1 cellular context compared by ENCODE assay signal in the genomic region with DNA sequence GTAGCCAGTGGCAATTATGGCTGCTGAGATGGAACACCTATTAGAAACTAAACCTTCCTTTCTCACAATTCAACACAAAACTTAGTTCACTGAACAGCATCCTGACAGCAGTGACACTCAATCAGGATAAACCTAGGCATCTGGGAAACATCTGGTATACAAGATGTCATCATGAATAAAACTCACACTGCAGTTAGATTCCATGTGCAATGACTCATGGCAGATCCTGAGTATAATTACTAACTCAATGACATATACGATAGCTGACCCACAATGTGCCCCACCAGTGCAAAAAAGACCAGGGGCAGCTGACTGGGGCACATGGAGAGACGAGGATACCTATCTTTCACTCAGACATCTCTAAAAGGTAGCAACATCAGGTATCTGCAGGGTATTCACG.
TF ChIP-seq lines count a peak whose summit lies in the region.

No MANE protein-coding gene starts in this region.

TF ChIP-seq in WTC11, 78 proteins besides CTCF, POLR2A, EP300 and RAD21:
- TF ChIP-seq, protein P1, sequence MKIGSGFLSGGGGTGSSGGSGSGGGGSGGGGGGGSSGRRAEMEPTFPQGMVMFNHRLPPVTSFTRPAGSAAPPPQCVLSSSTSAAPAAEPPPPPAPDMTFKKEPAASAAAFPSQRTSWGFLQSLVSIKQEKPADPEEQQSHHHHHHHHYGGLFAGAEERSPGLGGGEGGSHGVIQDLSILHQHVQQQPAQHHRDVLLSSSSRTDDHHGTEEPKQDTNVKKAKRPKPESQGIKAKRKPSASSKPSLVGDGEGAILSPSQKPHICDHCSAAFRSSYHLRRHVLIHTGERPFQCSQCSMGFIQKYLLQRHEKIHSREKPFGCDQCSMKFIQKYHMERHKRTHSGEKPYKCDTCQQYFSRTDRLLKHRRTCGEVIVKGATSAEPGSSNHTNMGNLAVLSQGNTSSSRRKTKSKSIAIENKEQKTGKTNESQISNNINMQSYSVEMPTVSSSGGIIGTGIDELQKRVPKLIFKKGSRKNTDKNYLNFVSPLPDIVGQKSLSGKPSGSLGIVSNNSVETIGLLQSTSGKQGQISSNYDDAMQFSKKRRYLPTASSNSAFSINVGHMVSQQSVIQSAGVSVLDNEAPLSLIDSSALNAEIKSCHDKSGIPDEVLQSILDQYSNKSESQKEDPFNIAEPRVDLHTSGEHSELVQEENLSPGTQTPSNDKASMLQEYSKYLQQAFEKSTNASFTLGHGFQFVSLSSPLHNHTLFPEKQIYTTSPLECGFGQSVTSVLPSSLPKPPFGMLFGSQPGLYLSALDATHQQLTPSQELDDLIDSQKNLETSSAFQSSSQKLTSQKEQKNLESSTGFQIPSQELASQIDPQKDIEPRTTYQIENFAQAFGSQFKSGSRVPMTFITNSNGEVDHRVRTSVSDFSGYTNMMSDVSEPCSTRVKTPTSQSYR (CRISPR knock-in tag; IDR thresholded peaks at IDR 0.05), result no peak
- TF ChIP-seq RELA (CRISPR knock-in tag; IDR thresholded peaks at IDR 0.05; ENCODE audit: borderline replicate concordance) (no peak), FOXK1 (CRISPR knock-in tag; IDR thresholded peaks at IDR 0.05) (no peak), OVOL2 (CRISPR knock-in tag; IDR thresholded peaks at IDR 0.05; ENCODE audit: borderline replicate concordance) (no peak), MXD4 (CRISPR knock-in tag; IDR thresholded peaks at IDR 0.05; ENCODE audit: borderline replicate concordance) (no peak), GTF2I (CRISPR knock-in tag; conservative IDR thresholded peaks at IDR 0.05) (no peak), GRHL2 (CRISPR knock-in tag; IDR thresholded peaks at IDR 0.05; ENCODE audit: insufficient replicate concordance, severe bottlenecking) (no peak), ESRRA (CRISPR knock-in tag; IDR thresholded peaks at IDR 0.05; ENCODE audit: borderline replicate concordance) (no peak), JUN (CRISPR knock-in tag; IDR thresholded peaks at IDR 0.05) (no peak), CREB1 (CRISPR knock-in tag; IDR thresholded peaks at IDR 0.05) (no peak), ZNF317 (CRISPR knock-in tag; IDR thresholded peaks at IDR 0.05; ENCODE audit: borderline replicate concordance, low read depth) (no peak), RORB (CRISPR knock-in tag; IDR thresholded peaks at IDR 0.05) (no peak)
- TF ChIP-seq, protein P2, sequence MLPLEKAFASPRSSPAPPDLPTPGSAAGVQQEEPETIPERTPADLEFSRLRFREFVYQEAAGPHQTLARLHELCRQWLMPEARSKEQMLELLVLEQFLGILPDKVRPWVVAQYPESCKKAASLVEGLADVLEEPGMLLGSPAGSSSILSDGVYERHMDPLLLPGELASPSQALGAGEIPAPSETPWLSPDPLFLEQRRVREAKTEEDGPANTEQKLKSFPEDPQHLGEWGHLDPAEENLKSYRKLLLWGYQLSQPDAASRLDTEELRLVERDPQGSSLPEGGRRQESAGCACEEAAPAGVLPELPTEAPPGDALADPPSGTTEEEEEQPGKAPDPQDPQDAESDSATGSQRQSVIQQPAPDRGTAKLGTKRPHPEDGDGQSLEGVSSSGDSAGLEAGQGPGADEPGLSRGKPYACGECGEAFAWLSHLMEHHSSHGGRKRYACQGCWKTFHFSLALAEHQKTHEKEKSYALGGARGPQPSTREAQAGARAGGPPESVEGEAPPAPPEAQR (CRISPR knock-in tag; IDR thresholded peaks at IDR 0.05), result no peak
- TF ChIP-seq, protein P3, sequence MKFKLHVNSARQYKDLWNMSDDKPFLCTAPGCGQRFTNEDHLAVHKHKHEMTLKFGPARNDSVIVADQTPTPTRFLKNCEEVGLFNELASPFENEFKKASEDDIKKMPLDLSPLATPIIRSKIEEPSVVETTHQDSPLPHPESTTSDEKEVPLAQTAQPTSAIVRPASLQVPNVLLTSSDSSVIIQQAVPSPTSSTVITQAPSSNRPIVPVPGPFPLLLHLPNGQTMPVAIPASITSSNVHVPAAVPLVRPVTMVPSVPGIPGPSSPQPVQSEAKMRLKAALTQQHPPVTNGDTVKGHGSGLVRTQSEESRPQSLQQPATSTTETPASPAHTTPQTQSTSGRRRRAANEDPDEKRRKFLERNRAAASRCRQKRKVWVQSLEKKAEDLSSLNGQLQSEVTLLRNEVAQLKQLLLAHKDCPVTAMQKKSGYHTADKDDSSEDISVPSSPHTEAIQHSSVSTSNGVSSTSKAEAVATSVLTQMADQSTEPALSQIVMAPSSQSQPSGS (CRISPR knock-in tag; IDR thresholded peaks at IDR 0.05; ENCODE audit: borderline replicate concordance, low read depth), result no peak
- TF ChIP-seq, protein P4, sequence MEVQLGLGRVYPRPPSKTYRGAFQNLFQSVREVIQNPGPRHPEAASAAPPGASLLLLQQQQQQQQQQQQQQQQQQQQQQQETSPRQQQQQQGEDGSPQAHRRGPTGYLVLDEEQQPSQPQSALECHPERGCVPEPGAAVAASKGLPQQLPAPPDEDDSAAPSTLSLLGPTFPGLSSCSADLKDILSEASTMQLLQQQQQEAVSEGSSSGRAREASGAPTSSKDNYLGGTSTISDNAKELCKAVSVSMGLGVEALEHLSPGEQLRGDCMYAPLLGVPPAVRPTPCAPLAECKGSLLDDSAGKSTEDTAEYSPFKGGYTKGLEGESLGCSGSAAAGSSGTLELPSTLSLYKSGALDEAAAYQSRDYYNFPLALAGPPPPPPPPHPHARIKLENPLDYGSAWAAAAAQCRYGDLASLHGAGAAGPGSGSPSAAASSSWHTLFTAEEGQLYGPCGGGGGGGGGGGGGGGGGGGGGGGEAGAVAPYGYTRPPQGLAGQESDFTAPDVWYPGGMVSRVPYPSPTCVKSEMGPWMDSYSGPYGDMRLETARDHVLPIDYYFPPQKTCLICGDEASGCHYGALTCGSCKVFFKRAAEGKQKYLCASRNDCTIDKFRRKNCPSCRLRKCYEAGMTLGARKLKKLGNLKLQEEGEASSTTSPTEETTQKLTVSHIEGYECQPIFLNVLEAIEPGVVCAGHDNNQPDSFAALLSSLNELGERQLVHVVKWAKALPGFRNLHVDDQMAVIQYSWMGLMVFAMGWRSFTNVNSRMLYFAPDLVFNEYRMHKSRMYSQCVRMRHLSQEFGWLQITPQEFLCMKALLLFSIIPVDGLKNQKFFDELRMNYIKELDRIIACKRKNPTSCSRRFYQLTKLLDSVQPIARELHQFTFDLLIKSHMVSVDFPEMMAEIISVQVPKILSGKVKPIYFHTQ (CRISPR knock-in tag; IDR thresholded peaks at IDR 0.05), result no peak
- TF ChIP-seq, protein P5, sequence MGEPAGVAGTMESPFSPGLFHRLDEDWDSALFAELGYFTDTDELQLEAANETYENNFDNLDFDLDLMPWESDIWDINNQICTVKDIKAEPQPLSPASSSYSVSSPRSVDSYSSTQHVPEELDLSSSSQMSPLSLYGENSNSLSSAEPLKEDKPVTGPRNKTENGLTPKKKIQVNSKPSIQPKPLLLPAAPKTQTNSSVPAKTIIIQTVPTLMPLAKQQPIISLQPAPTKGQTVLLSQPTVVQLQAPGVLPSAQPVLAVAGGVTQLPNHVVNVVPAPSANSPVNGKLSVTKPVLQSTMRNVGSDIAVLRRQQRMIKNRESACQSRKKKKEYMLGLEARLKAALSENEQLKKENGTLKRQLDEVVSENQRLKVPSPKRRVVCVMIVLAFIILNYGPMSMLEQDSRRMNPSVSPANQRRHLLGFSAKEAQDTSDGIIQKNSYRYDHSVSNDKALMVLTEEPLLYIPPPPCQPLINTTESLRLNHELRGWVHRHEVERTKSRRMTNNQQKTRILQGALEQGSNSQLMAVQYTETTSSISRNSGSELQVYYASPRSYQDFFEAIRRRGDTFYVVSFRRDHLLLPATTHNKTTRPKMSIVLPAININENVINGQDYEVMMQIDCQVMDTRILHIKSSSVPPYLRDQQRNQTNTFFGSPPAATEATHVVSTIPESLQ (CRISPR knock-in tag; IDR thresholded peaks at IDR 0.05), result no peak
- TF ChIP-seq, protein P6, sequence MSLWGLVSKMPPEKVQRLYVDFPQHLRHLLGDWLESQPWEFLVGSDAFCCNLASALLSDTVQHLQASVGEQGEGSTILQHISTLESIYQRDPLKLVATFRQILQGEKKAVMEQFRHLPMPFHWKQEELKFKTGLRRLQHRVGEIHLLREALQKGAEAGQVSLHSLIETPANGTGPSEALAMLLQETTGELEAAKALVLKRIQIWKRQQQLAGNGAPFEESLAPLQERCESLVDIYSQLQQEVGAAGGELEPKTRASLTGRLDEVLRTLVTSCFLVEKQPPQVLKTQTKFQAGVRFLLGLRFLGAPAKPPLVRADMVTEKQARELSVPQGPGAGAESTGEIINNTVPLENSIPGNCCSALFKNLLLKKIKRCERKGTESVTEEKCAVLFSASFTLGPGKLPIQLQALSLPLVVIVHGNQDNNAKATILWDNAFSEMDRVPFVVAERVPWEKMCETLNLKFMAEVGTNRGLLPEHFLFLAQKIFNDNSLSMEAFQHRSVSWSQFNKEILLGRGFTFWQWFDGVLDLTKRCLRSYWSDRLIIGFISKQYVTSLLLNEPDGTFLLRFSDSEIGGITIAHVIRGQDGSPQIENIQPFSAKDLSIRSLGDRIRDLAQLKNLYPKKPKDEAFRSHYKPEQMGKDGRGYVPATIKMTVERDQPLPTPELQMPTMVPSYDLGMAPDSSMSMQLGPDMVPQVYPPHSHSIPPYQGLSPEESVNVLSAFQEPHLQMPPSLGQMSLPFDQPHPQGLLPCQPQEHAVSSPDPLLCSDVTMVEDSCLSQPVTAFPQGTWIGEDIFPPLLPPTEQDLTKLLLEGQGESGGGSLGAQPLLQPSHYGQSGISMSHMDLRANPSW (CRISPR knock-in tag; conservative IDR thresholded peaks at IDR 0.05; ENCODE audit: low read depth), result no peak
- TF ChIP-seq, protein P7, sequence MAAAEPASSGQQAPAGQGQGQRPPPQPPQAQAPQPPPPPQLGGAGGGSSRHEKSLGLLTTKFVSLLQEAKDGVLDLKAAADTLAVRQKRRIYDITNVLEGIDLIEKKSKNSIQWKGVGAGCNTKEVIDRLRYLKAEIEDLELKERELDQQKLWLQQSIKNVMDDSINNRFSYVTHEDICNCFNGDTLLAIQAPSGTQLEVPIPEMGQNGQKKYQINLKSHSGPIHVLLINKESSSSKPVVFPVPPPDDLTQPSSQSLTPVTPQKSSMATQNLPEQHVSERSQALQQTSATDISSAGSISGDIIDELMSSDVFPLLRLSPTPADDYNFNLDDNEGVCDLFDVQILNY (CRISPR knock-in tag; IDR thresholded peaks at IDR 0.05), result no peak
TF ChIP-seq in WTC11: peak in this region for 0.
